In genomic region chr10:24303522-24304310, GRCh38 we compare ENCODE assay signal across 26 cellular contexts.
"Had no signal": no experiment of that assay in that cellular context is flagged by ENCODE, and none has a peak within 500 bp of the region (broad histone marks: within the 10 kb centered on the region; RNA-seq: fewer than 3 reads in every experiment).

No MANE protein-coding gene starts in this region.

- FAIRE-seq: islet of Langerhans, urothelium cell line had no signal

- H3K9me3 ChIP-seq: body of pancreas, mucosa of descending colon, tibial artery had no signal

- DNase-seq: activated CD4-positive, alpha-beta T cell treated with anti-CD3 and anti-CD28 coated beads for 4 hours; activated CD4-positive, alpha-beta T cell treated with anti-CD3 and anti-CD28 coated beads, Interleukin-2, amount 50 U/mL, for 48 hours; activated CD4-positive, CD25-positive, alpha-beta regulatory T cell; activated CD8-positive, alpha-beta memory T cell treated with anti-CD3 and anti-CD28 coated beads, Interleukin-2, amount 50 U/mL, for 48 hours; activated naive CD4-positive, alpha-beta T cell treated with anti-CD3 and anti-CD28 coated beads, Interleukin-2, amount 10 ng/mL, durations not matched to agents 7 days and 5 days; activated T-cell treated with anti-CD3 and anti-CD28 coated beads, Interleukin-2, amount 50 U/mL, for 48 hours; effector CD4-positive, alpha-beta T cell; erythroblast; foreskin melanocyte; glutamatergic neuron; hypothalamus; left cardiac atrium; mesenchymal stem cell; mucosa of descending colon; naive B cell; stimulated activated CD4-positive, alpha-beta T cell treated with anti-CD3 and anti-CD28 coated beads, Interleukin-12 subunit alpha, Interleukin-12 subunit beta, amount 100 ng/mL, for 4 hours; stimulated activated CD4-positive, alpha-beta T cell treated with anti-CD3 and anti-CD28 coated beads, Interleukin-4, amount 100 ng/mL, for 4 hours; stimulated activated naive CD8-positive, alpha-beta T cell treated with anti-CD3 and anti-CD28 coated beads, Interleukin-15, Interleukin-2, amounts not matched to agents 100 U/mL and 50 U/mL, for 24 hours; SW 1271; T-helper 17 cell; tibial artery had no signal

- H3K4me3 ChIP-seq: body of pancreas, mucosa of descending colon, tibial artery had no signal

- H3K9me3 Mint-ChIP-seq: activated naive CD4-positive, alpha-beta T cell treated with anti-CD3 and anti-CD28 coated beads, Interleukin-2, amount 10 ng/mL, durations not matched to agents 7 days and 5 days had no signal

- H3K27me3 Mint-ChIP-seq: activated naive CD4-positive, alpha-beta T cell treated with anti-CD3 and anti-CD28 coated beads, Interleukin-2, amount 10 ng/mL, durations not matched to agents 7 days and 5 days; progenitor cell of endocrine pancreas had no signal

- H3K27ac ChIP-seq: body of pancreas, tibial artery had no signal

- H3K27ac Mint-ChIP-seq: activated naive CD4-positive, alpha-beta T cell treated with anti-CD3 and anti-CD28 coated beads, Interleukin-2, amount 10 ng/mL, durations not matched to agents 7 days and 5 days; dendritic cell treated with granulocyte-macrophage colony-stimulating factor and Interleukin-4, amounts not matched to agents 40 ng/mL and 50 ng/mL, for 4 days; naive B cell; progenitor cell of endocrine pancreas; T-helper 17 cell had no signal

- H3K36me3 Mint-ChIP-seq: activated naive CD4-positive, alpha-beta T cell treated with anti-CD3 and anti-CD28 coated beads, Interleukin-2, amount 10 ng/mL, durations not matched to agents 7 days and 5 days; naive B cell had no signal

- H3K4me3 Mint-ChIP-seq: activated naive CD4-positive, alpha-beta T cell treated with anti-CD3 and anti-CD28 coated beads, Interleukin-2, amount 10 ng/mL, durations not matched to agents 7 days and 5 days; dendritic cell treated with granulocyte-macrophage colony-stimulating factor and Interleukin-4, amounts not matched to agents 40 ng/mL and 50 ng/mL, for 4 days; naive B cell; T-helper 17 cell had no signal

- H3K27me3 ChIP-seq: body of pancreas, tibial artery had no signal

- H3K36me3 ChIP-seq: tibial artery had no signal

- H3K4me1 Mint-ChIP-seq: activated naive CD4-positive, alpha-beta T cell treated with anti-CD3 and anti-CD28 coated beads, Interleukin-2, amount 10 ng/mL, durations not matched to agents 7 days and 5 days; naive B cell; T-helper 17 cell had no signal
